Comparison of ENCODE assay signal across 9 cellular contexts in genomic region chr20:60206259-60206658, GRCh38.
DNase-seq lines count a peak whose midpoint lies in the region; ATAC-seq and TF ChIP-seq lines count a peak whose summit lies in the region.
"Had no signal": no experiment of that assay in that cellular context is flagged by ENCODE, and none has a peak within 500 bp of the region (broad histone marks: within the 10 kb centered on the region; RNA-seq: fewer than 3 reads in every experiment).

No MANE protein-coding gene starts in this region.

- BruUV-seq in Caco-2 (replicated peaks; lab: Mats Ljungman, UMichigan) = no TSS peak

- no peaks in the 10 kb centered on the region; the same call in none of the 2 replicates for H3K27me3 ChIP-seq in Caco-2 (replicated peaks; ENCODE audit: control insufficient read depth, insufficient read depth, low read length)
- no peaks in the 10 kb centered on the region for H3K27me3 ChIP-seq in HL-60 (ENCODE audit: insufficient read depth, poor library complexity, severe bottlenecking)
- no peaks in the 10 kb centered on the region for H3K27me3 ChIP-seq in CD4-positive, alpha-beta memory T cell (ENCODE audit: insufficient read depth, low read length)

- no peaks in the 10 kb centered on the region for H3K4me1 ChIP-seq in Caco-2
- no peaks in the 10 kb centered on the region for H3K4me1 ChIP-seq in CD4-positive, alpha-beta memory T cell (ENCODE audit: insufficient read depth, low read length)

- H3K4me1 Mint-ChIP-seq in Caco-2 (ENCODE audit: low read depth, unreplicated experiment) = peaks cover 7% of the 10 kb centered on the region
- peaks cover 0 to 5% (median 2%) of the 10 kb centered on the region in 4 donors for H3K4me1 Mint-ChIP-seq in CD4-positive, alpha-beta memory T cell
- H3K4me1 Mint-ChIP-seq: memory B cell had no signal

- H3K27me3 Mint-ChIP-seq in Caco-2 (ENCODE audit: insufficient read depth, unreplicated experiment) = peaks cover 18% of the 10 kb centered on the region
- peaks cover under 1 to 9% of the 10 kb centered on the region in 2 donors for H3K27me3 Mint-ChIP-seq in CD4-positive, alpha-beta memory T cell

- in situ Hi-C loops in G401 (cut with HindIII; ENCODE audit: low sequenced_read_pairs) = no loop called here

- no peaks in the 10 kb centered on the region for H3K36me3 Mint-ChIP-seq in Caco-2 (ENCODE audit: insufficient read depth, unreplicated experiment)
- H3K36me3 Mint-ChIP-seq in CD4-positive, alpha-beta memory T cell = peaks cover 0 to 1% of the 10 kb centered on the region in 2 donors
- H3K36me3 Mint-ChIP-seq: memory B cell had no signal

- POLR2A ChIA-PET in Caco-2 (lab: Charles Lee) = no interaction called here
- POLR2A ChIA-PET in CD4-positive, alpha-beta memory T cell (lab: Charles Lee; ENCODE audit: partially characterized antibody) = no interaction called here

- H3K9me3 Mint-ChIP-seq in Caco-2 (ENCODE audit: unreplicated experiment) = no peaks in the 10 kb centered on the region
- H3K9me3 Mint-ChIP-seq in CD4-positive, alpha-beta memory T cell = peaks cover 0 to 1% (median 0%) of the 10 kb centered on the region in 8 donors
- H3K9me3 Mint-ChIP-seq: memory B cell had no signal

- H3K36me3 ChIP-seq in Caco-2 (ENCODE audit: control insufficient read depth, insufficient read depth, low read length) = no peaks in the 10 kb centered on the region
- no peaks in the 10 kb centered on the region for H3K36me3 ChIP-seq in CD4-positive, alpha-beta memory T cell (ENCODE audit: insufficient read depth, low read length)

- no peak overlapping the region for H3K27ac ChIP-seq in HL-60 (replicated peaks)
- H3K27ac ChIP-seq in CD4-positive, alpha-beta memory T cell (ENCODE audit: low read depth, low read length) = no peak overlapping the region

- CTCF ChIA-PET in Caco-2 (lab: Charles Lee) = interaction anchor here (0.6 to 1.0 kb wide), 5 partner anchors 9 to 150 kb away, joined by 3 to 8 read pairs (median 4); no protein-coding TSS in a partner anchor
- CTCF ChIA-PET in CD4-positive, alpha-beta memory T cell (lab: Charles Lee; ENCODE audit: partially characterized antibody) = interaction anchor here (0.9 kb wide), 1 partner anchor 13 kb away, joined by 3 read pairs; no protein-coding TSS in a partner anchor

- H3K4me3 ChIP-seq in Caco-2 (ENCODE audit: low read depth, low read length) (no peak overlapping the region), HL-60 (replicated peaks; ENCODE audit: insufficient read depth, low read length) (no peak overlapping the region)
- H3K4me3 ChIP-seq in CD4-positive, alpha-beta memory T cell (ENCODE audit: low read length in 2 of 2) = no peak overlapping the region

- H3K9me3 ChIP-seq in Caco-2 = no peaks in the 10 kb centered on the region
- H3K9me3 ChIP-seq in CD4-positive, alpha-beta memory T cell (ENCODE audit: control insufficient read depth in 1 of 2, low read length in 2 of 2) = no peaks in the 10 kb centered on the region

- ATAC-seq in HG03045 (IDR thresholded peaks at IDR 0.05; ENCODE audit: unreplicated experiment) = no peak

- H3K4me3 Mint-ChIP-seq in Caco-2 (ENCODE audit: unreplicated experiment) = no peak overlapping the region
- no peak overlapping the region for H3K4me3 Mint-ChIP-seq in CD4-positive, alpha-beta memory T cell
- H3K4me3 Mint-ChIP-seq: memory B cell had no signal

- intact Hi-C loops in Caco-2 (cut with micrococcal nuclease; ENCODE audit: unreplicated experiment) = no loop called here
- intact Hi-C loops in CD4-positive, alpha-beta memory T cell (cut with micrococcal nuclease) = no loop called here

- no peak overlapping the region for H3K27ac Mint-ChIP-seq in Caco-2 (ENCODE audit: unreplicated experiment)
- H3K27ac Mint-ChIP-seq in CD4-positive, alpha-beta memory T cell = no peak overlapping the region
- H3K27ac Mint-ChIP-seq: memory B cell had no signal

- peak; percentile 52 to 67 for TF ChIP-seq CTCF in Caco-2 (IDR thresholded peaks at IDR 0.05; ENCODE audit: insufficient read depth in 1 of 2, low read depth in 1 of 2, low read length in 1 of 2, severe bottlenecking in 1 of 2, unreplicated experiment in 1 of 2)
- TF ChIP-seq CTCF in HL-60 (IDR thresholded peaks at IDR 0.05; ENCODE audit: insufficient read depth, low read length) = peak; percentile 59

- DNase-seq in Caco-2 (peak; percentile 61 to 63), HL-60 (ENCODE audit: low read depth in 1 of 2, low spot score in 1 of 2) (peak in 1 of 2 experiments; percentile 63), SHP77 treated with DMSO at 0.1 percent for 48 hours (lab: John Stamatoyannopoulos, UW) (peak; percentile 32), iPS DF 19.7 (ENCODE audit: low read depth, low spot score) (peak; percentile 48), cerebellum (ENCODE audit: low spot score) (no peak), G401 (ENCODE audit: low spot score) (no peak)
- DNase-seq in CD4-positive, alpha-beta memory T cell = no peak

Comparison
In these comparisons a context has a peak if more than half of its experiments do, and no peak if none do; other contexts are left out.
1. DNase-seq: peak in Caco-2 (2 of 2), SHP77 treated with DMSO at 0.1 percent for 48 hours (single experiment) and iPS DF 19.7 (single experiment); none in cerebellum (single experiment), CD4-positive, alpha-beta memory T cell (0 of 5) and G401 (single experiment).